In genomic region chr3:24137354-24137753, GRCh38 we compare ENCODE assay signal across 13 cellular contexts.
"Had no signal": no experiment of that assay in that cellular context is flagged by ENCODE, and none has a peak within 500 bp of the region (broad histone marks: within the 10 kb centered on the region; RNA-seq: fewer than 3 reads in every experiment).

No MANE protein-coding gene starts in this region.

- FAIRE-seq: colon, endometrium had no signal

- H3K36me3 ChIP-seq: prostate gland had no signal

- H3K4me3 ChIP-seq: prostate gland, right lobe of liver, tibial artery, vagina had no signal

- DNase-seq: activated CD4-positive, alpha-beta T cell treated with anti-CD3 and anti-CD28 coated beads, Interleukin-2, amount 10 ng/mL, durations not matched to agents 7 days and 5 days; activated CD8-positive, alpha-beta memory T cell treated with anti-CD3 and anti-CD28 coated beads, Interleukin-2, amount 50 U/mL, for 48 hours; activated gamma-delta T cell; activated T-cell treated with anti-CD3 and anti-CD28 coated beads, Interleukin-2, amount 50 U/mL, for 72 hours; caudate nucleus; stimulated activated CD4-positive, alpha-beta T cell treated with anti-CD3 and anti-CD28 coated beads, Interleukin-1b, Interleukin-23, amount 100 ng/mL, for 48 hours; tibial artery had no signal

- ATAC-seq: activated naive CD4-positive, alpha-beta T cell treated with anti-CD3 and anti-CD28 coated beads, Interleukin-2, amount 50 U/mL, for 72 hours; activated T-cell treated with anti-CD3 and anti-CD28 coated beads, Interleukin-2, amount 50 U/mL, for 72 hours had no signal

- H3K9me3 ChIP-seq: prostate gland, right lobe of liver, tibial artery, vagina had no signal

- H3K27me3 ChIP-seq: right lobe of liver, tibial artery, vagina had no signal

- H3K27ac ChIP-seq: right lobe of liver, vagina had no signal
